ENCODE assay signal across 17 cellular contexts in the genomic region with DNA sequence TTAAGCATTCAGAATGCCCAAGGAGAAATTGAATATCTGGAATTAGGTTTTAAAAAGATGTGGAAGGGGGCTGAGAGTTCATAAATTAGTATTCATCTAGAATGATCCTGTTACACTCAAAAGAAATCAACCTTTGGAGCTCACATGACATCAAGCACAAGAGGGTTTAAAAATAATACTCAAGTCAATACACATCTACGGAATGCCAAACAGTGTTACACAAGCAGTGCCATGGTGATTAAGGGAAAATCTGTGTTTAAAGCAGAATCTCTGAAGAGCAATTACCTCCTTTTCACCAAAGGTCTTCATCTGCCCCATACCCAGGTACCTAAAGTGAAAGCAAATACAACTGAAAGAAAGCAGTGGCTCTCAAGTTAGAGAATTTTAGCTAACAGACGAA.
A peak's percentile ranks its signal among the peaks of the same experiment; 100 is the strongest.
DNase-seq lines count a peak whose midpoint lies in the region; ATAC-seq and TF ChIP-seq lines count a peak whose summit lies in the region.
"Had no signal": no experiment of that assay in that cellular context is flagged by ENCODE, and none has a peak within 500 bp of the region (broad histone marks: within the 10 kb centered on the region; RNA-seq: fewer than 3 reads in every experiment).

No MANE protein-coding gene starts in this region.

- peaks cover 2% of the 10 kb centered on the region for H3K36me3 Mint-ChIP-seq in mesothelial cell of epicardium
- H3K36me3 Mint-ChIP-seq in activated CD4-positive, alpha-beta T cell treated with anti-CD3 and anti-CD28 coated beads for 36 hours (ENCODE audit: low read depth) = no peaks in the 10 kb centered on the region

- no peak overlapping the region for H3K27ac ChIP-seq in coronary artery
- H3K27ac ChIP-seq in SK-N-SH (ENCODE audit: low read depth in 2 of 2, low read length in 1 of 2) = no peak overlapping the region

- no peak overlapping the region for H2AFZ ChIP-seq in SK-N-SH (ENCODE audit: low read depth)

- 90% methylated on average over 2 of the region's 2 CpGs for WGBS in SK-N-SH (ENCODE audit: low lambda C conversion rate)

- POLR2A ChIA-PET in activated CD4-positive, alpha-beta T cell treated with anti-CD3 and anti-CD28 coated beads for 36 hours (lab: Charles Lee) = no interaction called here
- POLR2A ChIA-PET in SK-N-SH (lab: Yijun Ruan, JAX) = no interaction called here

- H3K79me2 ChIP-seq in SK-N-SH (ENCODE audit: insufficient read depth) = no peaks in the 10 kb centered on the region

- H4K20me1 ChIP-seq in SK-N-SH (ENCODE audit: insufficient read depth) = no peaks in the 10 kb centered on the region

- intact Hi-C loops in activated CD4-positive, alpha-beta T cell treated with anti-CD3 and anti-CD28 coated beads for 36 hours (cut with DNase I, micrococcal nuclease) = no loop called here

- DNase-seq in NCI-H748 (lab: John Stamatoyannopoulos, UW; ENCODE audit: unreplicated experiment) = peak; percentile 15
- DNase-seq in NCI-H748 treated with DMSO at 0.1 percent for 48 hours (lab: John Stamatoyannopoulos, UW) = no peak
- no peak for DNase-seq in coronary artery (ENCODE audit: low spot score)
- DNase-seq in left lobe of liver (ENCODE audit: low spot score) = no peak
- no peak for DNase-seq in mesothelial cell of epicardium (ENCODE audit: low spot score in 2 of 2, unreplicated experiment in 2 of 2)
- no peak for DNase-seq in activated CD4-positive, alpha-beta T cell treated with anti-CD3 and anti-CD28 coated beads for 36 hours
- no peak for DNase-seq in SK-N-SH
- DNase-seq in central memory CD4-positive, alpha-beta T cell = no peak
- DNase-seq: C1 segment of cervical spinal cord; Calu3; CD4-positive, alpha-beta T cell; DMS 273 treated with DMSO at 0.1 percent for 48 hours; DMS79 treated with DMSO at 0.1 percent for 48 hours; EL; HCEC 1CT; HFFc6 had no signal

- H3K4me3 Mint-ChIP-seq in mesothelial cell of epicardium = no peak overlapping the region
- H3K4me3 Mint-ChIP-seq in activated CD4-positive, alpha-beta T cell treated with anti-CD3 and anti-CD28 coated beads for 36 hours = no peak overlapping the region
- H3K4me3 Mint-ChIP-seq: B cell; CD4-positive, alpha-beta T cell; HFFc6 had no signal

- H3K27me3 ChIP-seq in SK-N-SH (ENCODE audit: insufficient read depth) = no peaks in the 10 kb centered on the region

- H3K4me2 ChIP-seq in SK-N-SH = no peak overlapping the region

- peaks cover 35% of the 10 kb centered on the region for H3F3A ChIP-seq in SK-N-SH (replicated peaks; ENCODE audit: insufficient read depth)

- no peak overlapping the region for H3K9ac ChIP-seq in SK-N-SH

- ATAC-seq in left lobe of liver = peak; percentile 66
- ATAC-seq in activated CD4-positive, alpha-beta T cell treated with anti-CD3 and anti-CD28 coated beads for 36 hours = no peak

- CTCF ChIA-PET in activated CD4-positive, alpha-beta T cell treated with anti-CD3 and anti-CD28 coated beads for 36 hours (lab: Charles Lee) = no interaction called here
- CTCF ChIA-PET in SK-N-SH (lab: Yijun Ruan, JAX) = no interaction called here

- TF ChIP-seq EP300 in SK-N-SH (IDR thresholded peaks at IDR 0.05; ENCODE audit: borderline replicate concordance in 1 of 2, low read depth in 1 of 2, low read length in 1 of 2) = no peak

- no peak for TF ChIP-seq RAD21 in SK-N-SH (IDR thresholded peaks at IDR 0.05; ENCODE audit: low read length)

- H3K9me3 Mint-ChIP-seq in mesothelial cell of epicardium = no peaks in the 10 kb centered on the region
- H3K9me3 Mint-ChIP-seq in activated CD4-positive, alpha-beta T cell treated with anti-CD3 and anti-CD28 coated beads for 36 hours (ENCODE audit: low read depth) = no peaks in the 10 kb centered on the region
- H3K9me3 Mint-ChIP-seq: CD4-positive, alpha-beta T cell; HFFc6 had no signal

- no peaks in the 10 kb centered on the region for H3K36me3 ChIP-seq in SK-N-SH (replicated peaks in 1 of 2; ENCODE audit: control insufficient read depth in 1 of 2, insufficient read depth in 2 of 2, low read length in 1 of 2)

- no peaks in the 10 kb centered on the region for H3K9me2 ChIP-seq in SK-N-SH

- H3K4me3 ChIP-seq in coronary artery = peak overlapping the region; percentile 25
- no peak overlapping the region for H3K4me3 ChIP-seq in SK-N-SH (ENCODE audit: low read depth in 2 of 2, low read length in 1 of 2)

- TF ChIP-seq CTCF in coronary artery (IDR thresholded peaks at IDR 0.05) (no peak), mesothelial cell of epicardium (IDR thresholded peaks at IDR 0.05; ENCODE audit: unreplicated experiment) (no peak), SK-N-SH (IDR thresholded peaks at IDR 0.05) (no peak)

- H3K27me3 Mint-ChIP-seq in mesothelial cell of epicardium (ENCODE audit: low read depth) = no peaks in the 10 kb centered on the region
- no peaks in the 10 kb centered on the region for H3K27me3 Mint-ChIP-seq in activated CD4-positive, alpha-beta T cell treated with anti-CD3 and anti-CD28 coated beads for 36 hours
- H3K27me3 Mint-ChIP-seq: B cell; CD4-positive, alpha-beta T cell had no signal

- H3K27ac Mint-ChIP-seq in mesothelial cell of epicardium = peak overlapping the region; percentile 21
- H3K27ac Mint-ChIP-seq in activated CD4-positive, alpha-beta T cell treated with anti-CD3 and anti-CD28 coated beads for 36 hours = no peak overlapping the region
- H3K27ac Mint-ChIP-seq: B cell; CD4-positive, alpha-beta T cell; HFFc6 had no signal

- peaks cover 14 to 23% of the 10 kb centered on the region in 2 experiments for H3K4me1 ChIP-seq in SK-N-SH (ENCODE audit: control insufficient read depth in 1 of 2, insufficient read depth in 2 of 2, low read depth in 1 of 2, low read length in 1 of 2)

- H3K9me3 ChIP-seq in SK-N-SH = no peaks in the 10 kb centered on the region

- peaks cover 35% of the 10 kb centered on the region for H3K4me1 Mint-ChIP-seq in mesothelial cell of epicardium
- no peaks in the 10 kb centered on the region for H3K4me1 Mint-ChIP-seq in activated CD4-positive, alpha-beta T cell treated with anti-CD3 and anti-CD28 coated beads for 36 hours
- H3K4me1 Mint-ChIP-seq: B cell had no signal

TF ChIP-seq in SK-N-SH, 30 proteins besides CTCF, POLR2A, EP300 and RAD21:
- TF ChIP-seq, protein P1, sequence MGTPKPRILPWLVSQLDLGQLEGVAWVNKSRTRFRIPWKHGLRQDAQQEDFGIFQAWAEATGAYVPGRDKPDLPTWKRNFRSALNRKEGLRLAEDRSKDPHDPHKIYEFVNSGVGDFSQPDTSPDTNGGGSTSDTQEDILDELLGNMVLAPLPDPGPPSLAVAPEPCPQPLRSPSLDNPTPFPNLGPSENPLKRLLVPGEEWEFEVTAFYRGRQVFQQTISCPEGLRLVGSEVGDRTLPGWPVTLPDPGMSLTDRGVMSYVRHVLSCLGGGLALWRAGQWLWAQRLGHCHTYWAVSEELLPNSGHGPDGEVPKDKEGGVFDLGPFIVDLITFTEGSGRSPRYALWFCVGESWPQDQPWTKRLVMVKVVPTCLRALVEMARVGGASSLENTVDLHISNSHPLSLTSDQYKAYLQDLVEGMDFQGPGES (IDR thresholded peaks at IDR 0.05; ENCODE audit: low read depth, low read length) = no peak
- no peak for TF ChIP-seq MEF2A (IDR thresholded peaks at IDR 0.05; ENCODE audit: borderline replicate concordance, low read depth)
- TF ChIP-seq, protein P2, sequence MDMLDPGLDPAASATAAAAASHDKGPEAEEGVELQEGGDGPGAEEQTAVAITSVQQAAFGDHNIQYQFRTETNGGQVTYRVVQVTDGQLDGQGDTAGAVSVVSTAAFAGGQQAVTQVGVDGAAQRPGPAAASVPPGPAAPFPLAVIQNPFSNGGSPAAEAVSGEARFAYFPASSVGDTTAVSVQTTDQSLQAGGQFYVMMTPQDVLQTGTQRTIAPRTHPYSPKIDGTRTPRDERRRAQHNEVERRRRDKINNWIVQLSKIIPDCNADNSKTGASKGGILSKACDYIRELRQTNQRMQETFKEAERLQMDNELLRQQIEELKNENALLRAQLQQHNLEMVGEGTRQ (IDR thresholded peaks at IDR 0.05; ENCODE audit: borderline replicate concordance, low read depth, low read length) = no peak
- TF ChIP-seq CHD2 (IDR thresholded peaks at IDR 0.05; ENCODE audit: low read length, partially characterized antibody) = no peak
- TF ChIP-seq, protein P3, sequence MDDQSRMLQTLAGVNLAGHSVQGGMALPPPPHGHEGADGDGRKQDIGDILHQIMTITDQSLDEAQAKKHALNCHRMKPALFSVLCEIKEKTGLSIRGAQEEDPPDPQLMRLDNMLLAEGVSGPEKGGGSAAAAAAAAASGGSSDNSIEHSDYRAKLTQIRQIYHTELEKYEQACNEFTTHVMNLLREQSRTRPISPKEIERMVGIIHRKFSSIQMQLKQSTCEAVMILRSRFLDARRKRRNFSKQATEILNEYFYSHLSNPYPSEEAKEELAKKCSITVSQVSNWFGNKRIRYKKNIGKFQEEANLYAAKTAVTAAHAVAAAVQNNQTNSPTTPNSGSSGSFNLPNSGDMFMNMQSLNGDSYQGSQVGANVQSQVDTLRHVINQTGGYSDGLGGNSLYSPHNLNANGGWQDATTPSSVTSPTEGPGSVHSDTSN (IDR thresholded peaks at IDR 0.05) = no peak
- no peak for TF ChIP-seq RCOR1 (IDR thresholded peaks at IDR 0.05; ENCODE audit: low read length)
- no peak for TF ChIP-seq MXI1 (IDR thresholded peaks at IDR 0.05; ENCODE audit: low read depth, low read length)
- no peak for TF ChIP-seq TAF1 (IDR thresholded peaks at IDR 0.05; ENCODE audit: borderline replicate concordance, low read depth, low read length)
- TF ChIP-seq EZH2phosphoT487 (IDR thresholded peaks at IDR 0.05; ENCODE audit: borderline replicate concordance, low read depth) = no peak
- TF ChIP-seq FOXM1 (IDR thresholded peaks at IDR 0.05; ENCODE audit: low read depth) = no peak
- no peak for TF ChIP-seq FOXJ3 (CRISPR knock-in tag; IDR thresholded peaks at IDR 0.05)
